In genomic region chr2:196183528-196184231, GRCh38 we compare ENCODE assay signal across 14 cellular contexts. TPM values are rescaled to one million over a fixed set of nuclear protein-coding genes. Genes with fewer than 3 reads are reported as not detected.
DNase-seq lines count a peak whose midpoint lies in the region; ATAC-seq, FAIRE-seq and TF ChIP-seq lines count a peak whose summit lies in the region.
"Had no signal": no experiment of that assay in that cellular context is flagged by ENCODE, and none has a peak within 500 bp of the region (broad histone marks: within the 10 kb centered on the region; RNA-seq: fewer than 3 reads in every experiment).

No MANE protein-coding gene starts in this region.

- H3K36me3 Mint-ChIP-seq in activated B cell treated with CpG ODN at 0.5 μM for 24 hours (ENCODE audit: low read depth) (no peaks in the 10 kb centered on the region), memory B cell (no peaks in the 10 kb centered on the region)

- H3K9me3 Mint-ChIP-seq in activated B cell treated with CpG ODN at 0.5 μM for 24 hours = peaks cover 7% of the 10 kb centered on the region
- H3K9me3 Mint-ChIP-seq in memory B cell = no peaks in the 10 kb centered on the region

- peak; percentile 39 for DNase-seq in CD1c-positive myeloid dendritic cell (ENCODE audit: extremely low spot score)
- DNase-seq in GM12891 (ENCODE audit: insufficient read length, low spot score) = no peak
- DNase-seq in activated B cell treated with CpG ODN at 0.5 μM for 24 hours = no peak
- no peak for DNase-seq in memory B cell (ENCODE audit: low spot score in 2 of 2)
- DNase-seq in cardiac septum (ENCODE audit: low spot score) = no peak
- DNase-seq in HuH-7.5 (ENCODE audit: low spot score) = no peak
- no peak for DNase-seq in NCI-H2107 treated with DMSO at 0.1 percent for 48 hours (lab: John Stamatoyannopoulos, UW; ENCODE audit: unreplicated experiment)
- no peak for DNase-seq in stimulated activated CD4-positive, alpha-beta T cell treated with anti-CD3 and anti-CD28 coated beads, Interleukin-4, amount 100 ng/mL, for 1 hour
- DNase-seq: AML-193, EL, kidney, NCI-H1092 treated with DMSO at 0.1 percent for 48 hours, NCI-H2227 treated with DMSO at 0.1 percent for 48 hours had no signal

- intact Hi-C loops in activated B cell treated with CpG ODN at 0.5 μM for 24 hours (cut with micrococcal nuclease) = no loop called here
- intact Hi-C loops in cardiac septum (cut with DNase I) = no loop called here

- H3K27me3 Mint-ChIP-seq in activated B cell treated with CpG ODN at 0.5 μM for 24 hours (no peaks in the 10 kb centered on the region), memory B cell (no peaks in the 10 kb centered on the region)

- H3K27ac Mint-ChIP-seq in activated B cell treated with CpG ODN at 0.5 μM for 24 hours = peak overlapping the region; percentile 95
- H3K27ac Mint-ChIP-seq in memory B cell = peak overlapping the region; percentile 94
- H3K27ac Mint-ChIP-seq: progenitor cell of endocrine pancreas had no signal

- no peak for TF ChIP-seq POLR2A in GM12891 (IDR thresholded peaks at IDR 0.05; ENCODE audit: low read depth, low read length)

- CTCF ChIA-PET in activated B cell treated with CpG ODN at 0.5 μM for 24 hours (lab: Charles Lee) = interaction anchor here (1.2 to 2.1 kb wide), 5 partner anchors 13 to 106 kb away, joined by 3 to 8 read pairs (median 5); no protein-coding TSS in a partner anchor

- H3K4me1 Mint-ChIP-seq in activated B cell treated with CpG ODN at 0.5 μM for 24 hours (peaks cover 75% of the 10 kb centered on the region), memory B cell (peaks cover 44% of the 10 kb centered on the region)

- H3K4me3 Mint-ChIP-seq in activated B cell treated with CpG ODN at 0.5 μM for 24 hours (peak overlapping the region; percentile 2), memory B cell (peak overlapping the region; percentile 65)

- TF ChIP-seq CTCF in activated B cell treated with CpG ODN at 0.5 μM for 24 hours (IDR thresholded peaks at IDR 0.05) = no peak

- ATAC-seq in activated B cell treated with CpG ODN at 0.5 μM for 24 hours (ENCODE audit: low read depth) (no peak), memory B cell (ENCODE audit: low read depth) (no peak)

- POLR2A ChIA-PET in activated B cell treated with CpG ODN at 0.5 μM for 24 hours (lab: Charles Lee) = interaction anchor here (2.1 to 4.9 kb wide), 10 partner anchors 12 to 92 kb away, joined by 5 to 81 read pairs (median 26); partner anchors contain the start of gene STK17B

- FAIRE-seq in GM12891 (lab: Jason Lieb, UNC) = peak; percentile 38
- FAIRE-seq: kidney had no signal

TF ChIP-seq in GM12891, 5 proteins besides CTCF, POLR2A, EP300 and RAD21:
- TF ChIP-seq PAX5 (IDR thresholded peaks at IDR 0.05; ENCODE audit: insufficient read depth, low read length, severe bottlenecking) (no peak), TAF1 (IDR thresholded peaks at IDR 0.05; ENCODE audit: low read depth, low read length) (no peak), SPI1 (IDR thresholded peaks at IDR 0.05; ENCODE audit: low read depth, low read length) (no peak), POU2F2 (IDR thresholded peaks at IDR 0.05; ENCODE audit: low read depth, low read length) (no peak)
TF ChIP-seq in GM12891: peak in this region for 0.

RNA-seq across cellular contexts. Expression of gene STK17B, which starts 12.3 kb away (rescaled TPM):
- 14.6 TPM for polyA plus RNA-seq in GM12891 (2012; ENCODE audit: low read depth, missing spikeins)
- total RNA-seq in activated B cell treated with CpG ODN at 0.5 μM for 24 hours (203 and 226 TPM in 2 replicates), cardiac septum (4.0 TPM)

Comparison
In these comparisons a context has a peak if more than half of its experiments do, and no peak if none do; other contexts are left out.
1. RNA of gene STK17B, which starts 12.3 kb away (total RNA-seq): 203 to 226 TPM in activated B cell treated with CpG ODN at 0.5 μM for 24 hours; 4.0 TPM in cardiac septum (single experiment); every median in the first group is over 10 times any median in the second.